ENCODE assay signal across 8 cellular contexts in the genomic region with DNA sequence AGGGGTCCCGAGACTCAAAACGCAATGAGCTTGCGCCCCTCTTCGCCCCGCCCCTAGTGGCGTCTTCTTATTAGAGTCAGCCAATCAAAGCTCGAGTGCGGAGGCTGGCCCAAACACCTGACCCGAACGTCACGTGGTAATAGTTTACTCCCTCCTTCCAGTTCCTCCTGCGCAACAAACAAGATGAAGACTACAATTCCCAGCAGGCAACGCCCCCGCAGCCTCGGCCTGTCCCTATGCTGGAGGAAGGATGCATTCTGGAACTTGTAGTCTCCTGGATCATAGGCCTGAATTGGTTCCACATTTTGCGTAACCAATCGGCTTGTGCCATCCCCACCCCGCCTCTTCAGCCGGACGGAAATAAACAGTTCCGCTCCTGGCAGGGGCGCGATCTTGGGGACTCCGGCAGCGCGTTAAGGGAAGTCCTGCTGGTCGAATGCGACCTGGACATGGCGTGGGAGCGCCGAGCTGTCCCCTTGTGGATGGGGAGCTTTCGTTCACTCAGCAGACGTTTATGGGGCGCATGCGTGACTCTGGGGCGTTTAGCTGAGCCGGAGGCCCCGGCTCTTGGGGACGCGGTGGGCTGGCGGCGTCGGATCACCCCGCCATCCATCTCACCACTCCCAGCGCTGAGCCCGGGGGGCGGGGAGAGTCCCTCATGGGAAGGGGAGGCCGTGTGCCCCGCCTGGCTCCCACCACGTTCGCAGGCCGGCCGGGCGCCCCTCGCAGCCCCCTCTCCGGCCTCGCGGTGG. TPM values are rescaled to one million over a fixed set of nuclear protein-coding genes. Genes with fewer than 3 reads are reported as not detected.
DNase-seq lines count a peak whose midpoint lies in the region; ATAC-seq lines count a peak whose summit lies in the region.

Gene WBP2, minus strand, starts transcription at position 26 of the 752 bp plus-strand sequence. CDS start 38 bp downstream, outside the sequence.

- DNase-seq in CD1c-positive myeloid dendritic cell (ENCODE audit: extremely low spot score) (peak; percentile 100), NCI-H748 (lab: John Stamatoyannopoulos, UW; ENCODE audit: unreplicated experiment) (peak; percentile 99), dedifferentiated amniotic fluid mesenchymal stem cell (ENCODE audit: extremely low spot score) (peak; percentile 100), left lobe of liver (ENCODE audit: low spot score) (peak; percentile 98)
- peak; percentile 96 for DNase-seq in activated CD4-positive, alpha-beta T cell treated with anti-CD3 and anti-CD28 coated beads, Interleukin-2, amount 50 U/mL, for 1 hour
- DNase-seq in stimulated activated CD4-positive, alpha-beta T cell treated with anti-CD3 and anti-CD28 coated beads, Interleukin-2, amount 100 ng/mL, for 4 hours (ENCODE audit: low read depth) = peak; percentile 98

- ATAC-seq in GM19372 (IDR thresholded peaks at IDR 0.05; ENCODE audit: low read depth, unreplicated experiment) (peak; percentile 88), HG03558 (IDR thresholded peaks at IDR 0.05; ENCODE audit: extremely low read depth, unreplicated experiment) (peak; percentile 82), left lobe of liver (peak; percentile 85)

RNA-seq across cellular contexts. Expression of gene WBP2, which starts in this region (rescaled TPM):
- total RNA-seq in left lobe of liver = 68.3 TPM

Comparison
In these comparisons a context has a peak if more than half of its experiments do, and no peak if none do; other contexts are left out.
1. Peak in every context shown above with its lines: DNase-seq and ATAC-seq.